11 cellular contexts compared by ENCODE assay signal in genomic region chr11:117020873-117021564, GRCh38.
A peak's percentile ranks its signal among the peaks of the same experiment; 100 is the strongest.
DNase-seq lines count a peak whose midpoint lies in the region; ATAC-seq and TF ChIP-seq lines count a peak whose summit lies in the region.
"Had no signal": no experiment of that assay in that cellular context is flagged by ENCODE, and none has a peak within 500 bp of the region (broad histone marks: within the 10 kb centered on the region; RNA-seq: fewer than 3 reads in every experiment).

No MANE protein-coding gene starts in this region.

- H3K9me3 Mint-ChIP-seq in activated T-cell treated with anti-CD3 and anti-CD28 coated beads, Interleukin-2, amount 50 U/mL, for 4 hours, result no peaks in the 10 kb centered on the region
- no peaks in the 10 kb centered on the region for H3K9me3 Mint-ChIP-seq in GM23338

- H3K9ac ChIP-seq in OCI-LY1 (ENCODE audit: low read length), result no peak overlapping the region

- H3K79me2 ChIP-seq in OCI-LY1 (ENCODE audit: insufficient read depth, low read length), result peaks cover 84% of the 10 kb centered on the region
- H3K79me2 ChIP-seq in GM23338 (replicated peaks; ENCODE audit: insufficient read depth), result peaks cover 79% of the 10 kb centered on the region

- intact Hi-C loops in left colon (cut with DNase I, micrococcal nuclease), result no loop called here

- H3K9me3 ChIP-seq in OCI-LY1 (ENCODE audit: low read length) (no peaks in the 10 kb centered on the region), gastroesophageal sphincter (no peaks in the 10 kb centered on the region)

- H3K9me2 ChIP-seq in OCI-LY1 (ENCODE audit: low read depth, low read length), result no peaks in the 10 kb centered on the region
- H3K9me2 ChIP-seq in GM23338 (ENCODE audit: insufficient read depth), result no peaks in the 10 kb centered on the region

- H3K36me3 Mint-ChIP-seq in activated T-cell treated with anti-CD3 and anti-CD28 coated beads, Interleukin-2, amount 50 U/mL, for 4 hours (ENCODE audit: insufficient read depth), result peaks cover 9% of the 10 kb centered on the region
- H3K36me3 Mint-ChIP-seq in GM23338 (ENCODE audit: low read depth), result no peaks in the 10 kb centered on the region

- H3K27me3 ChIP-seq in OCI-LY1 (ENCODE audit: insufficient read depth, low read length) (no peaks in the 10 kb centered on the region), gastroesophageal sphincter (no peaks in the 10 kb centered on the region), GM23338 (ENCODE audit: insufficient read depth) (no peaks in the 10 kb centered on the region)

- peaks cover 72% of the 10 kb centered on the region for H3K4me1 Mint-ChIP-seq in activated T-cell treated with anti-CD3 and anti-CD28 coated beads, Interleukin-2, amount 50 U/mL, for 4 hours (ENCODE audit: low read depth)
- H3K4me1 Mint-ChIP-seq in GM23338, result peaks cover 5% of the 10 kb centered on the region; the same call in 2 of the 3 replicates

- H3K4me3 ChIP-seq in OCI-LY1 (ENCODE audit: low read depth, low read length, poor library complexity, severe bottlenecking) (no peak overlapping the region), gastroesophageal sphincter (no peak overlapping the region), GM23338 (no peak overlapping the region)

- H3K27ac Mint-ChIP-seq in GM23338, result no peak overlapping the region

- TF ChIP-seq CTCF in OCI-LY1 (IDR thresholded peaks at IDR 0.05; ENCODE audit: low read length) (no peak), gastroesophageal sphincter (IDR thresholded peaks at IDR 0.05) (no peak), GM23338 (conservative IDR thresholded peaks at IDR 0.05; ENCODE audit: low read depth in 2 of 2) (no peak)

- H3K27me3 Mint-ChIP-seq in activated T-cell treated with anti-CD3 and anti-CD28 coated beads, Interleukin-2, amount 50 U/mL, for 4 hours (ENCODE audit: low read depth), result no peaks in the 10 kb centered on the region
- H3K27me3 Mint-ChIP-seq in GM23338 (ENCODE audit: insufficient read depth, low read depth, poor library complexity), result no peaks in the 10 kb centered on the region

- 27 to 69% methylated on average over 3 to 5 of the region's 6 CpGs for WGBS in gastroesophageal sphincter (ENCODE audit: low coverage in 1 of 2), 2 donors

- no peak for DNase-seq in activated T-cell treated with anti-CD3 and anti-CD28 coated beads, Interleukin-2, amount 50 U/mL, for 4 hours
- no peak for DNase-seq in activated T-cell treated with anti-CD3 and anti-CD28 coated beads, Interleukin-2, amount 50 U/mL, for 48 hours
- DNase-seq in left colon (no peak), superior temporal gyrus (ENCODE audit: extremely low spot score) (peak; percentile 64), GM23338 (ENCODE audit: low spot score) (no peak)
- DNase-seq in activated effector memory CD4-positive, alpha-beta T cell treated with Interleukin-2 at 50 U/mL for 16 hours, result no peak
- DNase-seq: activated gamma-delta T cell, foreskin fibroblast, kidney glomerular epithelial cell had no signal

- H3K4me3 Mint-ChIP-seq in activated T-cell treated with anti-CD3 and anti-CD28 coated beads, Interleukin-2, amount 50 U/mL, for 4 hours, result no peak overlapping the region
- no peak overlapping the region for H3K4me3 Mint-ChIP-seq in GM23338

- H3K4me2 ChIP-seq in OCI-LY1 (ENCODE audit: low read length), result no peak overlapping the region
- no peak overlapping the region for H3K4me2 ChIP-seq in GM23338

- H4K20me1 ChIP-seq in OCI-LY1 (ENCODE audit: insufficient read depth, low read length), result no peaks in the 10 kb centered on the region
- peaks cover 18% of the 10 kb centered on the region for H4K20me1 ChIP-seq in GM23338 (replicated peaks; ENCODE audit: insufficient read depth)

- peak overlapping the region; percentile 26 for H3K27ac ChIP-seq in OCI-LY1 (ENCODE audit: low read depth, low read length, poor library complexity, severe bottlenecking)
- no peak overlapping the region for H3K27ac ChIP-seq in gastroesophageal sphincter
- H3K27ac ChIP-seq in GM23338 (ENCODE audit: low read depth), result no peak overlapping the region

- peak; percentile 35 to 38 for ATAC-seq in activated T-cell treated with anti-CD3 and anti-CD28 coated beads, Interleukin-2, amount 50 U/mL, for 4 hours
- ATAC-seq in left colon (peak; percentile 44), gastroesophageal sphincter (no peak), GM23338 (no peak)

- H3K4me1 ChIP-seq in OCI-LY1 (ENCODE audit: insufficient read depth, low read length, severe bottlenecking) (peaks cover 60% of the 10 kb centered on the region), gastroesophageal sphincter (peaks cover 2 to 65% (median 6%) of the 10 kb centered on the region in 3 donors), GM23338 (ENCODE audit: insufficient read depth) (no peaks in the 10 kb centered on the region)

- TF ChIP-seq POLR2A in gastroesophageal sphincter (IDR thresholded peaks at IDR 0.05), result no peak

- TF ChIP-seq EP300 in gastroesophageal sphincter (IDR thresholded peaks at IDR 0.05), result no peak

- H2AFZ ChIP-seq in OCI-LY1 (ENCODE audit: low read length), result no peak overlapping the region
- H2AFZ ChIP-seq in GM23338, result no peak overlapping the region

- no peaks in the 10 kb centered on the region for H3K36me3 ChIP-seq in OCI-LY1 (ENCODE audit: insufficient read depth, low read length)
- H3K36me3 ChIP-seq in gastroesophageal sphincter, result no peaks in the 10 kb centered on the region
- H3K36me3 ChIP-seq in GM23338 (ENCODE audit: insufficient read depth), result no peaks in the 10 kb centered on the region

- no peaks in the 10 kb centered on the region; the same call in 1 of the 2 replicates for H3F3A ChIP-seq in OCI-LY1 (ENCODE audit: insufficient read depth, low read length)
- no peaks in the 10 kb centered on the region for H3F3A ChIP-seq in GM23338 (replicated peaks; ENCODE audit: low read depth)

TF ChIP-seq in GM23338, 12 proteins besides CTCF, POLR2A, EP300 and RAD21 (continues in another document):
- TF ChIP-seq ZNF462 (CRISPR knock-in tag; IDR thresholded peaks at IDR 0.05) (no peak), ZNF331 (CRISPR knock-in tag; IDR thresholded peaks at IDR 0.05; ENCODE audit: low read depth) (no peak)

Comparison
In these comparisons a context has a peak if more than half of its experiments do, and no peak if none do; other contexts are left out.
1. ATAC-seq: peak in activated T-cell treated with anti-CD3 and anti-CD28 coated beads, Interleukin-2, amount 50 U/mL, for 4 hours (2 of 2) and left colon (single experiment); none in gastroesophageal sphincter (single experiment) and GM23338 (single experiment).